Comparison of ENCODE assay signal across 1 cellular context in the genomic region with DNA sequence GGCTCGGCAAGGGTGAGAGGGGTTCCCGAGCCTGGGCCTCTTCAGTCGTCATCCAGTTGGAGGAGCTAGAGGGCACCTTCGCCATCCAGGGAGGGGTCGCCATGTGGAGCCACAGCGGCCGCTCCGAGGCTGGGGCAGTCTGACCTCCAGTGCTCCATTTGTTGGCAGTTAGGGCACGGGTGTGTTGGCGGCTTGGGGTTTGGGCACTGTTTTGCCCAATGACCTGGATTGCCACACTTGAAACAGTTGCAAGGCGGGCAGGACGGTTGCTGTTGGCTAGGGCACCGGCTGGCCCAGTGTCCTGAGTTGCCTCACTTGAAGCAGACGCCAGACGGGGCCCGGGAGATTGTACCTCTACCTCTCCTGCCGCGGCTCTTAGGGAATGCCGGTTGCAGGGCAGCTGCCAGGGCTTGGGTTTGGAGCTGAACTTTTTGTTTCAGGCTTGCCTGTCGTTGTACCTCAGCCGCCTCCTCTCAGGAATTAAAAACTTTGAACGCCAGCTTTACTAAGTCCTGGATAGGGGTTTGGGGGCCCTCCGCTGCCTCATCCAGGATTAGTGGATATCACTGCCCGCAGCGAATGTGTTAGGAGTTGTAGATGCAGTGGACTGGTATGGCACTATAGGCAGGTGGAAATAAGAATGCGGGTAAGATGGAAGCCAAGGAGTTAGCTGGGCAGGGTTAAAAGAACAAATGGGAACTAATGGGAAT.
TF ChIP-seq lines count a peak whose summit lies in the region.

No MANE protein-coding gene starts in this region.

TF ChIP-seq in K562, 482 proteins besides CTCF, POLR2A, EP300 and RAD21 (continued from another document):
- TF ChIP-seq, protein P1, sequence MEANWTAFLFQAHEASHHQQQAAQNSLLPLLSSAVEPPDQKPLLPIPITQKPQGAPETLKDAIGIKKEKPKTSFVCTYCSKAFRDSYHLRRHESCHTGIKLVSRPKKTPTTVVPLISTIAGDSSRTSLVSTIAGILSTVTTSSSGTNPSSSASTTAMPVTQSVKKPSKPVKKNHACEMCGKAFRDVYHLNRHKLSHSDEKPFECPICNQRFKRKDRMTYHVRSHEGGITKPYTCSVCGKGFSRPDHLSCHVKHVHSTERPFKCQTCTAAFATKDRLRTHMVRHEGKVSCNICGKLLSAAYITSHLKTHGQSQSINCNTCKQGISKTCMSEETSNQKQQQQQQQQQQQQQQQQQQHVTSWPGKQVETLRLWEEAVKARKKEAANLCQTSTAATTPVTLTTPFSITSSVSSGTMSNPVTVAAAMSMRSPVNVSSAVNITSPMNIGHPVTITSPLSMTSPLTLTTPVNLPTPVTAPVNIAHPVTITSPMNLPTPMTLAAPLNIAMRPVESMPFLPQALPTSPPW (CRISPR knock-in tag; IDR thresholded peaks at IDR 0.05), result peak; percentile 23; the same call in 1 of the 2 replicates
- peak; percentile 96 for TF ChIP-seq BRD4 (IDR thresholded peaks at IDR 0.05)
- TF ChIP-seq PTBP1 (IDR thresholded peaks at IDR 0.05; ENCODE audit: low read depth, low read length), result peak; percentile 73; the same call in 1 of the 2 replicates
- peak; percentile 92; the same call in 1 of the 2 replicates for TF ChIP-seq ZNF589 (CRISPR knock-in tag; IDR thresholded peaks at IDR 0.05; ENCODE audit: low read depth)
- TF ChIP-seq SIRT6 (IDR thresholded peaks at IDR 0.05; ENCODE audit: low read depth, low read length), result peak; percentile 40
- TF ChIP-seq POLR2AphosphoS5 (IDR thresholded peaks at IDR 0.05; ENCODE audit: control insufficient read depth, insufficient read depth, low read depth, low read length), result peak; percentile 45
- TF ChIP-seq RBM22 (IDR thresholded peaks at IDR 0.05; ENCODE audit: low read depth, low read length, poor library complexity, severe bottlenecking), result peak; percentile 99
- peak in 1 of 3 experiments; percentile 38 for TF ChIP-seq YY1 (IDR thresholded peaks at IDR 0.05; ENCODE audit: borderline replicate concordance in 1 of 3, control insufficient read depth in 1 of 3, extremely low read depth in 1 of 3, insufficient read depth in 3 of 3, insufficient read length in 1 of 3, insufficient replicate concordance in 2 of 3, low read depth in 1 of 3, low read length in 2 of 3)
- TF ChIP-seq CBX1 (IDR thresholded peaks at IDR 0.05; ENCODE audit: low read depth), result peak; percentile 38; the same call in 1 of the 2 replicates
- peak; percentile 96 for TF ChIP-seq ZNF766 (CRISPR knock-in tag; conservative IDR thresholded peaks at IDR 0.05)
- TF ChIP-seq ZNF584 (CRISPR knock-in tag; IDR thresholded peaks at IDR 0.05; ENCODE audit: low read depth), result 0 out of 2 replicates have a peak, but pooled peaks have one; percentile 43
- TF ChIP-seq RBM14 (IDR thresholded peaks at IDR 0.05; ENCODE audit: borderline replicate concordance, insufficient read depth, low read depth, low read length), result 0 out of 2 replicates have a peak, but pooled peaks have one; percentile 76
- TF ChIP-seq SMAD1 (IDR thresholded peaks at IDR 0.05; ENCODE audit: low read depth, low read length, partially characterized antibody), result peak; percentile 18
- TF ChIP-seq, protein P2, sequence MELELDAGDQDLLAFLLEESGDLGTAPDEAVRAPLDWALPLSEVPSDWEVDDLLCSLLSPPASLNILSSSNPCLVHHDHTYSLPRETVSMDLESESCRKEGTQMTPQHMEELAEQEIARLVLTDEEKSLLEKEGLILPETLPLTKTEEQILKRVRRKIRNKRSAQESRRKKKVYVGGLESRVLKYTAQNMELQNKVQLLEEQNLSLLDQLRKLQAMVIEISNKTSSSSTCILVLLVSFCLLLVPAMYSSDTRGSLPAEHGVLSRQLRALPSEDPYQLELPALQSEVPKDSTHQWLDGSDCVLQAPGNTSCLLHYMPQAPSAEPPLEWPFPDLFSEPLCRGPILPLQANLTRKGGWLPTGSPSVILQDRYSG (tag; conservative IDR thresholded peaks at IDR 0.05; ENCODE audit: low read depth), result 0 out of 2 replicates have a peak, but pooled peaks have one; percentile 21
- TF ChIP-seq RBFOX2 (IDR thresholded peaks at IDR 0.05; ENCODE audit: low read depth, low read length), result peak; percentile 75
- TF ChIP-seq, protein P3, sequence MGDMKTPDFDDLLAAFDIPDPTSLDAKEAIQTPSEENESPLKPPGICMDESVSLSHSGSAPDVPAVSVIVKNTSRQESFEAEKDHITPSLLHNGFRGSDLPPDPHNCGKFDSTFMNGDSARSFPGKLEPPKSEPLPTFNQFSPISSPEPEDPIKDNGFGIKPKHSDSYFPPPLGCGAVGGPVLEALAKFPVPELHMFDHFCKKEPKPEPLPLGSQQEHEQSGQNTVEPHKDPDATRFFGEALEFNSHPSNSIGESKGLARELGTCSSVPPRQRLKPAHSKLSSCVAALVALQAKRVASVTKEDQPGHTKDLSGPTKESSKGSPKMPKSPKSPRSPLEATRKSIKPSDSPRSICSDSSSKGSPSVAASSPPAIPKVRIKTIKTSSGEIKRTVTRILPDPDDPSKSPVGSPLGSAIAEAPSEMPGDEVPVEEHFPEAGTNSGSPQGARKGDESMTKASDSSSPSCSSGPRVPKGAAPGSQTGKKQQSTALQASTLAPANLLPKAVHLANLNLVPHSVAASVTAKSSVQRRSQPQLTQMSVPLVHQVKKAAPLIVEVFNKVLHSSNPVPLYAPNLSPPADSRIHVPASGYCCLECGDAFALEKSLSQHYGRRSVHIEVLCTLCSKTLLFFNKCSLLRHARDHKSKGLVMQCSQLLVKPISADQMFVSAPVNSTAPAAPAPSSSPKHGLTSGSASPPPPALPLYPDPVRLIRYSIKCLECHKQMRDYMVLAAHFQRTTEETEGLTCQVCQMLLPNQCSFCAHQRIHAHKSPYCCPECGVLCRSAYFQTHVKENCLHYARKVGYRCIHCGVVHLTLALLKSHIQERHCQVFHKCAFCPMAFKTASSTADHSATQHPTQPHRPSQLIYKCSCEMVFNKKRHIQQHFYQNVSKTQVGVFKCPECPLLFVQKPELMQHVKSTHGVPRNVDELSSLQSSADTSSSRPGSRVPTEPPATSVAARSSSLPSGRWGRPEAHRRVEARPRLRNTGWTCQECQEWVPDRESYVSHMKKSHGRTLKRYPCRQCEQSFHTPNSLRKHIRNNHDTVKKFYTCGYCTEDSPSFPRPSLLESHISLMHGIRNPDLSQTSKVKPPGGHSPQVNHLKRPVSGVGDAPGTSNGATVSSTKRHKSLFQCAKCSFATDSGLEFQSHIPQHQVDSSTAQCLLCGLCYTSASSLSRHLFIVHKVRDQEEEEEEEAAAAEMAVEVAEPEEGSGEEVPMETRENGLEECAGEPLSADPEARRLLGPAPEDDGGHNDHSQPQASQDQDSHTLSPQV (IDR thresholded peaks at IDR 0.05), result 0 out of 2 replicates have a peak, but pooled peaks have one; percentile 8
